ENCODE assay signal across 11 cellular contexts in genomic region chr3:139434764-139435291, GRCh38. TPM values are rescaled to one million over a fixed set of nuclear protein-coding genes. Genes with fewer than 3 reads are reported as not detected.
DNase-seq lines count a peak whose midpoint lies in the region; ATAC-seq and TF ChIP-seq lines count a peak whose summit lies in the region.
"Had no signal": no experiment of that assay in that cellular context is flagged by ENCODE, and none has a peak within 500 bp of the region (broad histone marks: within the 10 kb centered on the region; RNA-seq: fewer than 3 reads in every experiment).

No MANE protein-coding gene starts in this region.

- TF ChIP-seq CTCF in HFFc6 (IDR thresholded peaks at IDR 0.05) (no peak), testis (IDR thresholded peaks at IDR 0.05) (no peak)

- H3K4me3 Mint-ChIP-seq in HFFc6, result no peak overlapping the region

- TF ChIP-seq POLR2A in testis (IDR thresholded peaks at IDR 0.05), result no peak

- H3K36me3 Mint-ChIP-seq in HFFc6 (ENCODE audit: low read depth), result no peaks in the 10 kb centered on the region

- DNase-seq in HFFc6 (peak; percentile 25), amniotic epithelial cell (ENCODE audit: low read depth) (peak; percentile 93), islet precursor cell (peak; percentile 57), testis (peak; percentile 34), DMS53 treated with DMSO at 0.1 percent for 48 hours (lab: John Stamatoyannopoulos, UW; ENCODE audit: unreplicated experiment) (no peak)
- no peak for DNase-seq in stimulated activated CD4-positive, alpha-beta T cell treated with anti-CD3 and anti-CD28 coated beads, Interleukin-2, amount 100 ng/mL, for 24 hours
- DNase-seq: activated gamma-delta T cell treated with Interleukin-2 at 50 U/mL for 16 hours, Kasumi-1 had no signal

- no peaks in the 10 kb centered on the region; the same call in 1 of the 2 replicates for H3K9me3 Mint-ChIP-seq in HFFc6

- no peak overlapping the region for H3K4me3 ChIP-seq in testis

- no peaks in the 10 kb centered on the region for H3K9me3 ChIP-seq in testis

- intact Hi-C loops in testis (cut with DNase I; ENCODE audit: low total_unique reads), result no loop called here

- no peaks in the 10 kb centered on the region for H3K27me3 Mint-ChIP-seq in HFFc6 (ENCODE audit: insufficient read depth)

- H3K4me1 ChIP-seq in testis, result no peaks in the 10 kb centered on the region

- H3K27ac ChIP-seq in testis, result no peak overlapping the region

- 87 to 89% methylated on average over 6 of the region's 6 CpGs for WGBS in testis, 2 donors

- ATAC-seq in GM18520 (IDR thresholded peaks at IDR 0.05; ENCODE audit: unreplicated experiment), result no peak

- no peaks in the 10 kb centered on the region for H3K4me1 Mint-ChIP-seq in HFFc6 (ENCODE audit: low read depth)

- H3K36me3 ChIP-seq in testis (ENCODE audit: low read depth, missing control alignments), result no peaks in the 10 kb centered on the region

- no peak overlapping the region for H3K27ac Mint-ChIP-seq in HFFc6

- H3K27me3 ChIP-seq in testis, result no peaks in the 10 kb centered on the region

RNA-seq across cellular contexts. Expression of gene RBP2, which starts 41.5 kb away (rescaled TPM):
- not detected for total RNA-seq in HFFc6 (2021; fragmentation: NEBNext Ultra II Directional; extraction: Animal tissue kit (Norgen Biotek cat#: 25700))
- total RNA-seq in testis, result not detected
- polyA plus RNA-seq in testis (ENCODE audit: insufficient read depth, low read depth, low replicate concordance), result not detected
- total RNA-seq: lower leg skin, subcutaneous adipose tissue had no signal

RNA-seq across cellular contexts. Expression of gene COPB2, which starts 45.4 kb away (rescaled TPM):
- total RNA-seq in HFFc6 (2021; fragmentation: NEBNext Ultra II Directional; extraction: Animal tissue kit (Norgen Biotek cat#: 25700)), result 100 to 1,000 TPM; 246 to 266 (median 260) TPM
- 10 to 100 TPM; 63.5 to 73.8 TPM for total RNA-seq in testis
- polyA plus RNA-seq in testis (ENCODE audit: insufficient read depth, low read depth, low replicate concordance), result 76.5 TPM

Comparison
In these comparisons a context has a peak if more than half of its experiments do, and no peak if none do; other contexts are left out.
1. DNase-seq: peak in HFFc6 (single experiment), amniotic epithelial cell (single experiment), islet precursor cell (single experiment) and testis (single experiment); none in DMS53 treated with DMSO at 0.1 percent for 48 hours (single experiment) and stimulated activated CD4-positive, alpha-beta T cell treated with anti-CD3 and anti-CD28 coated beads, Interleukin-2, amount 100 ng/mL, for 24 hours (0 of 2).